Comparison of ENCODE assay signal across 18 cellular contexts in the genomic region with DNA sequence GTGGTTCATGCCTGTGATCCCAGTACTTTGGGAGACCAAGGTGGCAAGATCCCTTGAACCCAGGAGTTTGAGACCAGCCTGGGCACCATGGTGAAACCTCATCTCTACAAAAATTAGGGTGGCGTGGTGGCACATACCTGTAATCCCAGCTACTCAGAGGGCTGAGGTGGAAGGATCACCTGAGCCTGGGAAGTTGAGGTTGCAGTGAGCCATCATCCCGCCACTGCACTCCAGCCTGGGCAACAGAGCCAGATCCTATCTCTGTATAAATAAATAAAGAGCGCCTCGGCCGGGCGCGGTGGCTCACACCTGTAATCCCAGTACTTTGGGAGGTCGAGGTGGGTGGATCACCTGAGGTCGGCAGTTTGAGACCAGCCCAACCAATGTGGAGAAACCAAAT. TPM values are rescaled to one million over a fixed set of nuclear protein-coding genes. Genes with fewer than 3 reads are reported as not detected.
DNase-seq lines count a peak whose midpoint lies in the region; ATAC-seq and TF ChIP-seq lines count a peak whose summit lies in the region.
"Had no signal": no experiment of that assay in that cellular context is flagged by ENCODE, and none has a peak within 500 bp of the region (broad histone marks: within the 10 kb centered on the region; RNA-seq: fewer than 3 reads in every experiment).

No MANE protein-coding gene starts in this region.

- H3K4me3 Mint-ChIP-seq in activated CD8-positive, alpha-beta memory T cell treated with anti-CD3 and anti-CD28 coated beads, Interleukin-2, amount 10 ng/mL, durations not matched to agents 7 days and 5 days = no peak overlapping the region
- H3K4me3 Mint-ChIP-seq: GM23338 had no signal

- no peaks in the 10 kb centered on the region for H3K9me3 Mint-ChIP-seq in activated CD8-positive, alpha-beta memory T cell treated with anti-CD3 and anti-CD28 coated beads, Interleukin-2, amount 10 ng/mL, durations not matched to agents 7 days and 5 days (ENCODE audit: low read depth)
- H3K9me3 Mint-ChIP-seq: GM23338 had no signal

- H3K23ac ChIP-seq in trophoblast cell (ENCODE audit: low read length) = no peak overlapping the region

- H3K27ac ChIP-seq in HEK293 (ENCODE audit: extremely low read depth, low read depth, low read length) = no peak overlapping the region
- peak overlapping the region; percentile 98 for H3K27ac ChIP-seq in caudate nucleus (ENCODE audit: low read depth, low read length)
- peak overlapping the region; percentile 90 for H3K27ac ChIP-seq in muscle layer of colon (ENCODE audit: low read depth, low read length)
- peak overlapping the region; percentile 95 for H3K27ac ChIP-seq in stomach smooth muscle (ENCODE audit: low read length)
- H3K27ac ChIP-seq in trophoblast cell (ENCODE audit: low read depth, low read length) = no peak overlapping the region
- H3K27ac ChIP-seq: foreskin keratinocyte had no signal

- no peak overlapping the region for H4K12ac ChIP-seq in trophoblast cell (ENCODE audit: low read depth, low read length)

- H3K79me1 ChIP-seq in trophoblast cell (ENCODE audit: low read length) = peaks cover 3% of the 10 kb centered on the region

- TF ChIP-seq CTCF in HEK293 (tag by site-specific recombination; IDR thresholded peaks at IDR 0.05) = no peak

- H3K18ac ChIP-seq in trophoblast cell (ENCODE audit: low read length) = no peak overlapping the region

- H3K4ac ChIP-seq in trophoblast cell (ENCODE audit: low read depth, low read length) = no peak overlapping the region

- no peak overlapping the region for H3K14ac ChIP-seq in trophoblast cell (ENCODE audit: low read length)

- no peak overlapping the region for H4K91ac ChIP-seq in trophoblast cell (ENCODE audit: low read depth, low read length)

- H3K4me2 ChIP-seq in trophoblast cell (ENCODE audit: low read length) = no peak overlapping the region
- H3K4me2 ChIP-seq: GM23338 had no signal

- H3K4me3 ChIP-seq in HEK293 (ENCODE audit: low read depth, low read length) (no peak overlapping the region), muscle layer of colon (ENCODE audit: low read depth in 1 of 2, low read length in 2 of 2) (peak overlapping the region in 1 of 2 donors; percentile 6), stomach smooth muscle (ENCODE audit: low read length in 2 of 2) (peak overlapping the region in 1 of 2 donors; percentile 58), trophoblast cell (ENCODE audit: low read depth, low read length) (no peak overlapping the region)
- H3K4me3 ChIP-seq: colonic mucosa, GM23338, MG63, ovary had no signal

- H3K27me3 ChIP-seq in muscle layer of colon (ENCODE audit: control insufficient read depth in 1 of 2, insufficient read depth in 2 of 2, low read length in 2 of 2) (no peaks in the 10 kb centered on the region), stomach smooth muscle (ENCODE audit: control insufficient read depth in 1 of 2, insufficient read depth in 2 of 2, low read length in 2 of 2) (no peaks in the 10 kb centered on the region), trophoblast cell (ENCODE audit: insufficient read depth, low read length) (no peaks in the 10 kb centered on the region)
- H3K27me3 ChIP-seq: colonic mucosa, foreskin keratinocyte, MG63, ovary had no signal

- peaks cover 11% of the 10 kb centered on the region for H3K36me3 Mint-ChIP-seq in activated CD8-positive, alpha-beta memory T cell treated with anti-CD3 and anti-CD28 coated beads, Interleukin-2, amount 10 ng/mL, durations not matched to agents 7 days and 5 days

- peaks cover 2% of the 10 kb centered on the region for H3K79me2 ChIP-seq in trophoblast cell (ENCODE audit: control insufficient read depth, insufficient read depth, low read length, poor library complexity)

- no peak overlapping the region for H2BK5ac ChIP-seq in trophoblast cell (ENCODE audit: low read depth, low read length, poor library complexity)

- no peak overlapping the region for H2AK5ac ChIP-seq in trophoblast cell (ENCODE audit: low read length)

- no peak overlapping the region for H4K8ac ChIP-seq in trophoblast cell (ENCODE audit: low read depth, low read length)

- H3K9ac ChIP-seq in muscle layer of colon (ENCODE audit: low read length) (peak overlapping the region; percentile 39), stomach smooth muscle (ENCODE audit: low read length in 2 of 2) (peak overlapping the region; percentile 39 to 76), trophoblast cell (ENCODE audit: low read length) (no peak overlapping the region)

- H2BK12ac ChIP-seq in trophoblast cell (ENCODE audit: low read length) = no peak overlapping the region

- H3K4me1 Mint-ChIP-seq in activated CD8-positive, alpha-beta memory T cell treated with anti-CD3 and anti-CD28 coated beads, Interleukin-2, amount 10 ng/mL, durations not matched to agents 7 days and 5 days = peaks cover 16% of the 10 kb centered on the region

- H3K4me1 ChIP-seq in HEK293 (ENCODE audit: control insufficient read depth, insufficient read depth, low read length) (peaks cover 6% of the 10 kb centered on the region; the same call in 1 of the 2 replicates), muscle layer of colon (ENCODE audit: insufficient read depth, low read length) (peaks cover 31% of the 10 kb centered on the region), stomach smooth muscle (ENCODE audit: control insufficient read depth, insufficient read depth, low read length) (peaks cover 42% of the 10 kb centered on the region), trophoblast cell (ENCODE audit: control insufficient read depth in 1 of 2, insufficient read depth in 2 of 2, low read length in 2 of 2) (peaks cover 7% of the 10 kb centered on the region in 2 experiments)
- H3K4me1 ChIP-seq: foreskin keratinocyte had no signal

- no peak overlapping the region for H2AFZ ChIP-seq in trophoblast cell (ENCODE audit: insufficient read depth, low read length, poor library complexity)
- H2AFZ ChIP-seq: GM23338 had no signal

- no peak overlapping the region for H3K27ac Mint-ChIP-seq in activated CD8-positive, alpha-beta memory T cell treated with anti-CD3 and anti-CD28 coated beads, Interleukin-2, amount 10 ng/mL, durations not matched to agents 7 days and 5 days
- H3K27ac Mint-ChIP-seq: GM23338 had no signal

- no peaks in the 10 kb centered on the region for H3K9me3 ChIP-seq in HEK293 (ENCODE audit: control insufficient read depth, insufficient read depth, low read depth, low read length)
- H3K9me3 ChIP-seq in muscle layer of colon (ENCODE audit: low read length) = no peaks in the 10 kb centered on the region
- H3K9me3 ChIP-seq in stomach smooth muscle (ENCODE audit: control insufficient read depth in 2 of 2, low read length in 2 of 2) = no peaks in the 10 kb centered on the region
- no peaks in the 10 kb centered on the region for H3K9me3 ChIP-seq in trophoblast cell (ENCODE audit: insufficient read depth, low read depth, low read length)
- H3K9me3 ChIP-seq: colonic mucosa, MG63, ovary had no signal

- ATAC-seq in activated CD8-positive, alpha-beta memory T cell treated with anti-CD3 and anti-CD28 coated beads, Interleukin-2, amount 10 ng/mL, durations not matched to agents 7 days and 5 days = no peak
- ATAC-seq: foreskin keratinocyte, GM23338 had no signal

- DNase-seq in caudate nucleus (lab: John Stamatoyannopoulos, UW) (no peak), trophoblast cell (no peak), ecto neural progenitor cell (ENCODE audit: low spot score) (no peak), GM03348 (ENCODE audit: low spot score) (no peak)
- no peak for DNase-seq in activated CD8-positive, alpha-beta memory T cell treated with anti-CD3 and anti-CD28 coated beads, Interleukin-2, amount 10 ng/mL, durations not matched to agents 7 days and 5 days
- DNase-seq: activated CD4-positive, alpha-beta T cell treated with anti-CD3 and anti-CD28 coated beads for 48 hours; activated naive CD4-positive, alpha-beta T cell; COR-L47; foreskin keratinocyte; NCI-H187; NCI-H226 had no signal

- POLR2A ChIA-PET in HEK293 (lab: Yijun Ruan, JAX) = interaction anchor here (0.6 to 5.4 kb wide), 4 partner anchors 27 to 853 kb away, joined by 3 to 36 read pairs (median 4); a partner anchor contains a TSS

- H3K36me3 ChIP-seq in HEK293 (ENCODE audit: control insufficient read depth in 2 of 2, insufficient read depth in 1 of 2, low read length in 2 of 2) (peaks cover 6 to 13% of the 10 kb centered on the region in 2 experiments; a peak in 2 of 3 replicates), muscle layer of colon (ENCODE audit: insufficient read depth, low read length) (peaks cover 5% of the 10 kb centered on the region), stomach smooth muscle (ENCODE audit: control insufficient read depth in 2 of 2, insufficient read depth in 2 of 2, low read length in 2 of 2) (no peaks in the 10 kb centered on the region), trophoblast cell (ENCODE audit: control insufficient read depth in 1 of 2, insufficient read depth in 2 of 2, low read length in 2 of 2) (peaks cover 0 to 2% of the 10 kb centered on the region in 2 experiments)
- H3K36me3 ChIP-seq: colonic mucosa, ovary had no signal

- H2BK120ac ChIP-seq in trophoblast cell (ENCODE audit: insufficient read depth, low read length, poor library complexity) = no peak overlapping the region

- WGBS in trophoblast cell (ENCODE audit: extremely low coverage, insufficient coverage, insufficient read length) = no CpG with 5 or more reads among the region's 9 CpGs

- CTCF ChIA-PET in HEK293 (lab: Yijun Ruan, JAX) = interaction anchor here (0.9 to 2.2 kb wide), 4 partner anchors 15 to 108 kb away, joined by 3 to 6 read pairs (median 4); no protein-coding TSS in a partner anchor
- CTCF ChIA-PET in activated CD8-positive, alpha-beta memory T cell treated with anti-CD3 and anti-CD28 coated beads, Interleukin-2, amount 10 ng/mL, durations not matched to agents 7 days and 5 days (lab: Charles Lee) = interaction anchor here (1.1 to 1.8 kb wide), 2 partner anchors 15 to 60 kb away, joined by 4 read pairs; no protein-coding TSS in a partner anchor

- no peaks in the 10 kb centered on the region for H3K27me3 Mint-ChIP-seq in activated CD8-positive, alpha-beta memory T cell treated with anti-CD3 and anti-CD28 coated beads, Interleukin-2, amount 10 ng/mL, durations not matched to agents 7 days and 5 days

TF ChIP-seq in HEK293, 187 proteins besides CTCF, POLR2A, EP300 and RAD21 (continues in another document):
- peak; percentile 54 for TF ChIP-seq ZNF121 (tag by site-specific recombination; IDR thresholded peaks at IDR 0.05)

RNA-seq across cellular contexts. Expression of a gene that starts 27.9 kb away (rescaled TPM):
- polyA plus RNA-seq in trophoblast cell (2013) = 30.8 and 31.2 TPM in 2 replicates
- total RNA-seq in activated CD8-positive, alpha-beta memory T cell treated with anti-CD3 and anti-CD28 coated beads, Interleukin-2, amount 10 ng/mL, durations not matched to agents 7 days and 5 days = 10 to 100 TPM; 38.8 to 45.1 TPM

RNA-seq across cellular contexts. Expression of a gene that starts 37.0 kb away (rescaled TPM):
- 4.0 and 4.4 TPM in 2 replicates for polyA plus RNA-seq in trophoblast cell (2013)
- total RNA-seq in activated CD8-positive, alpha-beta memory T cell treated with anti-CD3 and anti-CD28 coated beads, Interleukin-2, amount 10 ng/mL, durations not matched to agents 7 days and 5 days = 1 to 10 TPM; 1.4 to 2.0 TPM

RNA-seq across cellular contexts. Expression of a gene that starts 49.8 kb away (rescaled TPM):
- polyA plus RNA-seq in trophoblast cell (2013) = 46.3 and 48.1 TPM in 2 replicates
- 10 to 100 TPM; 54.5 to 75.0 TPM for total RNA-seq in activated CD8-positive, alpha-beta memory T cell treated with anti-CD3 and anti-CD28 coated beads, Interleukin-2, amount 10 ng/mL, durations not matched to agents 7 days and 5 days

RNA-seq across cellular contexts. Expression of a gene that starts 50.2 kb away (rescaled TPM):
- polyA plus RNA-seq in trophoblast cell (2013) = 63.0 and 64.1 TPM in 2 replicates
- total RNA-seq in activated CD8-positive, alpha-beta memory T cell treated with anti-CD3 and anti-CD28 coated beads, Interleukin-2, amount 10 ng/mL, durations not matched to agents 7 days and 5 days = 10 to 100 TPM; 90.0 to 93.3 TPM

Comparison
In these comparisons a context has a peak if more than half of its experiments do, and no peak if none do; other contexts are left out.
1. H3K27ac ChIP-seq: peak in caudate nucleus (single experiment), muscle layer of colon (single experiment) and stomach smooth muscle (single experiment); none in HEK293 (single experiment) and trophoblast cell (single experiment).